ENCODE assay signal across 1 cellular context in genomic region chr21:45377325-45377709, GRCh38.
TF ChIP-seq lines count a peak whose summit lies in the region.

No MANE protein-coding gene starts in this region.

TF ChIP-seq in H1, 55 proteins besides CTCF, POLR2A, EP300 and RAD21 (continued from another document):
- TF ChIP-seq, protein P1, sequence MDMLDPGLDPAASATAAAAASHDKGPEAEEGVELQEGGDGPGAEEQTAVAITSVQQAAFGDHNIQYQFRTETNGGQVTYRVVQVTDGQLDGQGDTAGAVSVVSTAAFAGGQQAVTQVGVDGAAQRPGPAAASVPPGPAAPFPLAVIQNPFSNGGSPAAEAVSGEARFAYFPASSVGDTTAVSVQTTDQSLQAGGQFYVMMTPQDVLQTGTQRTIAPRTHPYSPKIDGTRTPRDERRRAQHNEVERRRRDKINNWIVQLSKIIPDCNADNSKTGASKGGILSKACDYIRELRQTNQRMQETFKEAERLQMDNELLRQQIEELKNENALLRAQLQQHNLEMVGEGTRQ (IDR thresholded peaks at IDR 0.05; ENCODE audit: low read length), result no peak
- TF ChIP-seq, protein P2, sequence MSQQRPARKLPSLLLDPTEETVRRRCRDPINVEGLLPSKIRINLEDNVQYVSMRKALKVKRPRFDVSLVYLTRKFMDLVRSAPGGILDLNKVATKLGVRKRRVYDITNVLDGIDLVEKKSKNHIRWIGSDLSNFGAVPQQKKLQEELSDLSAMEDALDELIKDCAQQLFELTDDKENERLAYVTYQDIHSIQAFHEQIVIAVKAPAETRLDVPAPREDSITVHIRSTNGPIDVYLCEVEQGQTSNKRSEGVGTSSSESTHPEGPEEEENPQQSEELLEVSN (IDR thresholded peaks at IDR 0.05), result no peak
- TF ChIP-seq SAP30 (IDR thresholded peaks at IDR 0.05; ENCODE audit: insufficient read depth, insufficient replicate concordance, low read length), result no peak
- no peak for TF ChIP-seq ASH2L (IDR thresholded peaks at IDR 0.05; ENCODE audit: low read length)
- TF ChIP-seq GTF2F1 (IDR thresholded peaks at IDR 0.05; ENCODE audit: borderline replicate concordance, low read depth, low read length), result no peak
- TF ChIP-seq CHD7 (IDR thresholded peaks at IDR 0.05; ENCODE audit: insufficient replicate concordance, low read length), result no peak
- TF ChIP-seq RXRA (IDR thresholded peaks at IDR 0.05; ENCODE audit: insufficient read depth, low read depth, low read length), result no peak
- TF ChIP-seq SP2 (IDR thresholded peaks at IDR 0.05; ENCODE audit: low read length), result no peak
TF ChIP-seq in H1: peak in this region for 0.
